In the genomic region with DNA sequence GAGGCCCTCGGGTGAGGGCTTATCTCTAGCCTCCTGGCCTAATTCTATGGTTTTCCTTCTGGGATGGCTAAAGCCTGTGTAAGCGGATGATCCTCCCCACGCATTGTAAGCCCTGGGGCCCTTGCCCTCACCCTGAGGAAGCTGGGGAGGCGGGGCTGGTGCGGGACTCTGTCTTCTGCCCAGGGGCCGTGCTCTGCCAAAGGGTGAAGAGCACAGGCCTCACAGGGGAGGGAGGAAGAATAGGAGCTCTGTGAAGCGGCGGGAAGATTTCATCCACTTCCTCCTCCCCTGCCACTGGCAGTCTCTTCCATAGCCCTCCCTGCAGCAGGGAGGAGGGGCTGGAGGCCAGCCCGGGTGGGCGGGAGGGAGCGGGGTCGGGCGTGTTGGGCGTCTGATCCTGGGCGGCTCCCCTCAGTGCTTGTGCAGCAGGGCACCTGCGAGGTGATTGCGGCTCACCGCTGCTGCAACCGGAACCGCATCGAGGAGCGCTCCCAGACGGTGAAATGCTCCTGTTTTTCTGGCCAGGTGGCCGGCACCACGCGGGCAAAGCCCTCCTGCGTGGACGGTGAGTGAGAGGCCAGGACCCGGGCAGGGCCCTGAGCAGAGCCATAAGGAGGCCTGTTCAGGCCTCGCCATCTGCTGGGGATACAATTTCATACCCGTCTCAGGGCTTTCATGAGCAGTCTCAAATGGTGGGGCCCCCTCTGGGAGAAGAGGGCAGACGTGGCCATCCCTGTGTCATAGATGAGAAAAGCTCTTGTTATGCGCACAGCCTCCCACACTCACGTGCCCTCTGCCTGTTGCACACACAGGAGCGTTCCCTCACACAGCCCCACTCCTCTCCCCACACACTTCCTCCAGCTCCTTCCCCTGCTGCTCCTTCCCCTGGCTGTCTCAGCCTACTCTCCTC, we compare ENCODE assay signal across 8 cellular contexts. TPM values are rescaled to one million over a fixed set of nuclear protein-coding genes. Genes with fewer than 3 reads are reported as not detected.
DNase-seq lines count a peak whose midpoint lies in the region; ATAC-seq and TF ChIP-seq lines count a peak whose summit lies in the region.

No MANE protein-coding gene starts in this region.

- H3K36me3 ChIP-seq in neural progenitor cell, result no peaks in the 10 kb centered on the region
- no peaks in the 10 kb centered on the region for H3K36me3 ChIP-seq in effector memory CD4-positive, alpha-beta T cell (ENCODE audit: control insufficient read depth, insufficient read depth, low read length)

- H3K4me1 ChIP-seq in neural progenitor cell, result peaks cover 18% of the 10 kb centered on the region
- H3K4me1 ChIP-seq in effector memory CD4-positive, alpha-beta T cell (ENCODE audit: control insufficient read depth, insufficient read depth, low read length, poor library complexity, severe bottlenecking), result peaks cover 5% of the 10 kb centered on the region

- peaks cover 22% of the 10 kb centered on the region for H3K4me1 Mint-ChIP-seq in neural progenitor cell

- H3K79me2 ChIP-seq in neural progenitor cell (ENCODE audit: low read depth), result no peaks in the 10 kb centered on the region

- H3K27ac ChIP-seq in neural progenitor cell, result no peak overlapping the region
- no peak overlapping the region for H3K27ac ChIP-seq in effector memory CD4-positive, alpha-beta T cell (ENCODE audit: insufficient read depth, low read length, poor library complexity, severe bottlenecking)

- H4K20me1 ChIP-seq in neural progenitor cell (ENCODE audit: low read depth), result no peaks in the 10 kb centered on the region

- ATAC-seq in GM18502 (IDR thresholded peaks at IDR 0.05; ENCODE audit: poor library complexity, unreplicated experiment) (no peak), HG02852 (IDR thresholded peaks at IDR 0.05; ENCODE audit: unreplicated experiment) (no peak)

- H3K9me3 ChIP-seq in neural progenitor cell (ENCODE audit: low read depth), result no peaks in the 10 kb centered on the region
- H3K9me3 ChIP-seq in effector memory CD4-positive, alpha-beta T cell (ENCODE audit: control insufficient read depth, low read length), result no peaks in the 10 kb centered on the region

- peak overlapping the region; percentile 67 for H2AFZ ChIP-seq in neural progenitor cell (replicated peaks)

- peak overlapping the region; percentile 66 for H3K4me2 ChIP-seq in neural progenitor cell

- peak overlapping the region; percentile 96 for H3K27ac Mint-ChIP-seq in neural progenitor cell

- peaks cover 31% of the 10 kb centered on the region for H3K27me3 ChIP-seq in neural progenitor cell
- peaks cover 7% of the 10 kb centered on the region for H3K27me3 ChIP-seq in effector memory CD4-positive, alpha-beta T cell (replicated peaks; ENCODE audit: control insufficient read depth, insufficient read depth, low read length, poor library complexity, severe bottlenecking)

- H3K9ac ChIP-seq in neural progenitor cell, result no peak overlapping the region

- H3K4me3 Mint-ChIP-seq in neural progenitor cell, result peak overlapping the region; percentile 79

- DNase-seq in ELR (ENCODE audit: low read depth) (peak; percentile 72), NCI-H226 (peak; percentile 98), ecto neural progenitor cell (ENCODE audit: low spot score) (peak; percentile 86), neural progenitor cell (ENCODE audit: low spot score) (peak; percentile 85), NOMO-1 (lab: John Stamatoyannopoulos, UW; ENCODE audit: unreplicated experiment in 2 of 2) (no peak)
- no peak for DNase-seq in effector memory CD4-positive, alpha-beta T cell

- peaks cover 17% of the 10 kb centered on the region for H3F3A ChIP-seq in neural progenitor cell (ENCODE audit: low read depth)

- H3K4me3 ChIP-seq in neural progenitor cell, result peak overlapping the region; percentile 22
- H3K4me3 ChIP-seq in effector memory CD4-positive, alpha-beta T cell (ENCODE audit: insufficient read depth, low read depth, low read length, poor library complexity, severe bottlenecking), result no peak overlapping the region

- TF ChIP-seq CTCF in neural progenitor cell (IDR thresholded peaks at IDR 0.05), result no peak

- no peaks in the 10 kb centered on the region for H3K36me3 Mint-ChIP-seq in neural progenitor cell

- no peaks in the 10 kb centered on the region for H3K9me3 Mint-ChIP-seq in neural progenitor cell

- H3K27me3 Mint-ChIP-seq in neural progenitor cell (ENCODE audit: insufficient read depth, low read depth), result peaks cover 23% of the 10 kb centered on the region

RNA-seq across cellular contexts. Expression of gene PPM1J, which starts 7.7 kb away (rescaled TPM):
- total RNA-seq in neural progenitor cell (ENCODE audit: low replicate concordance), result 1.8 and 2.7 TPM in 2 replicates

RNA-seq across cellular contexts. Expression of gene RHOC, which starts 15.9 kb away (rescaled TPM):
- total RNA-seq in neural progenitor cell (ENCODE audit: low replicate concordance), result 36.3 and 41.8 TPM in 2 replicates

RNA-seq across cellular contexts. Expression of gene MOV10, which starts 48.4 kb away (rescaled TPM):
- 47.5 and 92.2 TPM in 2 replicates for total RNA-seq in neural progenitor cell (ENCODE audit: low replicate concordance)

Comparison
In these comparisons a context has a peak if more than half of its experiments do, and no peak if none do; other contexts are left out.
1. DNase-seq: peak in ELR (single experiment), NCI-H226 (single experiment), ecto neural progenitor cell (single experiment) and neural progenitor cell (single experiment); none in effector memory CD4-positive, alpha-beta T cell (0 of 3) and NOMO-1 (0 of 2).